10 cellular contexts compared by ENCODE assay signal in the genomic region with DNA sequence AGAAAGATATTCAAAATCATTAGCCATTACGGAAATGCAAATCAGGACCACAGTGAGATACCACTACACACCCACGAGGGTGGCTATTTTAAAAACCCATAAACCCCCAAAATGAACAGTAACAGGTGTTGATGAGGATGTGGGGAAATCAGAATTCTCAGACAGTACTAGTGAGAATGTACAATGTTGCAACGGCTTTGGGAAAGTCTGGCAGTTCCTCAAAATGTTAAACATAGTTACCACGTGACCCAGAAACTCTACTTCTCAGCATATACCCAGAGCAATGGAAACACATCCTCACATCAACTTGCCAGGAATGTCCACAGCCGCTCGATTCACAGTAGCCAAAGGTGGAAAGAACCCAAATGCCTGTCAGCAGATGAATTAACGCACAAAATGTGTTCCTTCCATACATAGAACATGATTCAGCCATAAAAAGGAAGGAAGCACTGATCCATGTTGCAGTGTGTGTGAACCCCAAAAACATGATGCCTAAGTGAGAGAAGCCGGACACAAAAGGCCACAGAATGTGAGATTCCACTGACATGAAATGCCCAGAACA. TPM values are rescaled to one million over a fixed set of nuclear protein-coding genes. Genes with fewer than 3 reads are reported as not detected.
DNase-seq lines count a peak whose midpoint lies in the region; ATAC-seq and TF ChIP-seq lines count a peak whose summit lies in the region.
"Had no signal": no experiment of that assay in that cellular context is flagged by ENCODE, and none has a peak within 500 bp of the region (broad histone marks: within the 10 kb centered on the region; RNA-seq: fewer than 3 reads in every experiment).

No MANE protein-coding gene starts in this region.

- no peak overlapping the region for H3K9ac ChIP-seq in PC-3 (ENCODE audit: low read length)

- H3K9me3 Mint-ChIP-seq in activated CD4-positive, alpha-beta memory T cell treated with anti-CD3 and anti-CD28 coated beads for 36 hours: no peaks in the 10 kb centered on the region

- TF ChIP-seq POLR2A in heart left ventricle (IDR thresholded peaks at IDR 0.05): no peak
- TF ChIP-seq POLR2A in sigmoid colon (IDR thresholded peaks at IDR 0.05): no peak

- no peaks in the 10 kb centered on the region for H4K20me1 ChIP-seq in PC-3 (ENCODE audit: low read length)

- no peak overlapping the region for H2AFZ ChIP-seq in PC-3 (ENCODE audit: low read length)

- WGBS in heart left ventricle, 4 donors: 40 to 51% (median 44%) methylated on average over 8 of the region's 8 CpGs
- WGBS in sigmoid colon, 2 donors: 23 to 49% methylated on average over 8 of the region's 8 CpGs

- no peak overlapping the region for H3K4me3 Mint-ChIP-seq in activated CD4-positive, alpha-beta memory T cell treated with anti-CD3 and anti-CD28 coated beads for 36 hours

- POLR2A ChIA-PET in PC-3 (lab: Charles Lee; ENCODE audit: unreplicated experiment): no interaction called here
- POLR2A ChIA-PET in activated CD4-positive, alpha-beta memory T cell treated with anti-CD3 and anti-CD28 coated beads for 36 hours (lab: Charles Lee): no interaction called here

- no peak overlapping the region for H3K4me3 ChIP-seq in heart left ventricle
- H3K4me3 ChIP-seq in left ventricle myocardium inferior: no peak overlapping the region
- H3K4me3 ChIP-seq in PC-3 (ENCODE audit: low read length): no peak overlapping the region
- no peak overlapping the region for H3K4me3 ChIP-seq in sigmoid colon
- H3K4me3 ChIP-seq: SJSA1 had no signal

- peaks cover 0 to 13% (median 0%) of the 10 kb centered on the region in 12 donors for H3K4me1 ChIP-seq in heart left ventricle
- H3K4me1 ChIP-seq in left ventricle myocardium inferior: no peaks in the 10 kb centered on the region
- H3K4me1 ChIP-seq in PC-3 (ENCODE audit: insufficient read depth, low read length): no peaks in the 10 kb centered on the region
- H3K4me1 ChIP-seq in sigmoid colon: peaks cover 0 to 7% (median 3%) of the 10 kb centered on the region in 4 donors
- H3K4me1 ChIP-seq: SJSA1 had no signal

- no peak for DNase-seq in heart left ventricle
- DNase-seq in left ventricle myocardium inferior: no peak
- no peak for DNase-seq in PC-3
- no peak for DNase-seq in activated CD4-positive, alpha-beta memory T cell treated with anti-CD3 and anti-CD28 coated beads for 36 hours
- DNase-seq in NCI-H2081 treated with DMSO at 0.1 percent for 48 hours (lab: John Stamatoyannopoulos, UW): no peak
- no peak for DNase-seq in sigmoid colon

- intact Hi-C loops in heart left ventricle (cut with DNase I) (no loop called here), left ventricle myocardium inferior (cut with micrococcal nuclease) (no loop called here), PC-3 (cut with micrococcal nuclease) (no loop called here), sigmoid colon (cut with DNase I) (no loop called here)
- intact Hi-C loops in activated CD4-positive, alpha-beta memory T cell treated with anti-CD3 and anti-CD28 coated beads for 36 hours (cut with micrococcal nuclease): no loop called here

- H3K79me2 ChIP-seq in PC-3 (ENCODE audit: low read length): no peaks in the 10 kb centered on the region

- BruUV-seq in PC-3 (replicated peaks; lab: Mats Ljungman, UMichigan): no TSS peak

- TF ChIP-seq CTCF in heart left ventricle (IDR thresholded peaks at IDR 0.05) (no peak), left ventricle myocardium inferior (IDR thresholded peaks at IDR 0.05; ENCODE audit: borderline replicate concordance) (no peak), PC-3 (conservative IDR thresholded peaks at IDR 0.05; ENCODE audit: low read depth, low read length) (no peak), sigmoid colon (IDR thresholded peaks at IDR 0.05) (no peak)

- no peak overlapping the region for H3K4me2 ChIP-seq in PC-3 (ENCODE audit: low read length)

- H3K9me3 ChIP-seq in heart left ventricle (no peaks in the 10 kb centered on the region), left ventricle myocardium inferior (replicated peaks) (no peaks in the 10 kb centered on the region), PC-3 (ENCODE audit: low read length) (no peaks in the 10 kb centered on the region), sigmoid colon (no peaks in the 10 kb centered on the region)
- H3K9me3 ChIP-seq: SJSA1 had no signal

- H3K27ac ChIP-seq in heart left ventricle (peak overlapping the region in 1 of 12 donors; percentile 32), left ventricle myocardium inferior (replicated peaks) (no peak overlapping the region), PC-3 (ENCODE audit: low read length) (no peak overlapping the region), sigmoid colon (peak overlapping the region in 1 of 4 donors; percentile 21)
- H3K27ac ChIP-seq: SJSA1 had no signal

- H3K36me3 ChIP-seq in heart left ventricle: no peaks in the 10 kb centered on the region
- no peaks in the 10 kb centered on the region for H3K36me3 ChIP-seq in left ventricle myocardium inferior
- no peaks in the 10 kb centered on the region for H3K36me3 ChIP-seq in PC-3 (ENCODE audit: low read depth, low read length)
- no peaks in the 10 kb centered on the region for H3K36me3 ChIP-seq in sigmoid colon
- H3K36me3 ChIP-seq: SJSA1 had no signal

- H3K36me3 Mint-ChIP-seq in activated CD4-positive, alpha-beta memory T cell treated with anti-CD3 and anti-CD28 coated beads for 36 hours: no peaks in the 10 kb centered on the region

- peaks cover 9% of the 10 kb centered on the region for H3K27me3 Mint-ChIP-seq in activated CD4-positive, alpha-beta memory T cell treated with anti-CD3 and anti-CD28 coated beads for 36 hours

- no peak for TF ChIP-seq EP300 in sigmoid colon (IDR thresholded peaks at IDR 0.05)

- no peaks in the 10 kb centered on the region for H3K9me2 ChIP-seq in PC-3 (replicated peaks; ENCODE audit: low read length)

- CTCF ChIA-PET in PC-3 (lab: Charles Lee): interaction anchor here (0.7 kb wide), 2 partner anchors 20 to 28 kb away, joined by 4 to 16 read pairs; no protein-coding TSS in a partner anchor
- CTCF ChIA-PET in activated CD4-positive, alpha-beta memory T cell treated with anti-CD3 and anti-CD28 coated beads for 36 hours (lab: Charles Lee): interaction anchor here (0.7 kb wide), 1 partner anchor 34 kb away, joined by 3 read pairs; no protein-coding TSS in a partner anchor

- H3K27ac Mint-ChIP-seq in activated CD4-positive, alpha-beta memory T cell treated with anti-CD3 and anti-CD28 coated beads for 36 hours: no peak overlapping the region

- H3K4me1 Mint-ChIP-seq in activated CD4-positive, alpha-beta memory T cell treated with anti-CD3 and anti-CD28 coated beads for 36 hours (ENCODE audit: low read depth): peaks cover 5% of the 10 kb centered on the region

- no peaks in the 10 kb centered on the region for H3F3A ChIP-seq in PC-3 (ENCODE audit: low read length, unreplicated experiment)

- ATAC-seq in heart left ventricle (peak; percentile 24 to 59 (median 42)), HG03565 (IDR thresholded peaks at IDR 0.05; ENCODE audit: unreplicated experiment) (peak; percentile 88), esophagus mucosa (peak; percentile 15), PC-3 (no peak)

- H3K27me3 ChIP-seq in heart left ventricle (no peaks in the 10 kb centered on the region), left ventricle myocardium inferior (ENCODE audit: low read depth) (peaks cover 3% of the 10 kb centered on the region), PC-3 (ENCODE audit: low read length) (no peaks in the 10 kb centered on the region), sigmoid colon (no peaks in the 10 kb centered on the region)
- H3K27me3 ChIP-seq: SJSA1 had no signal

RNA-seq across cellular contexts. Expression of a gene that starts 7.0 kb away (rescaled TPM):
- total RNA-seq in heart left ventricle: 10 to 100 TPM in 4 of 9 donors, 1 to 10 TPM in 5; 7.1 to 52.8 (median 9.5) TPM
- 10 to 100 TPM; 26.4 to 50.1 TPM for polyA plus RNA-seq in heart left ventricle
- total RNA-seq in left ventricle myocardium inferior: 36.9 TPM
- total RNA-seq in esophagus mucosa: 22.6 TPM
- total RNA-seq in PC-3 (2014; rRNA removed): not detected in 2 replicates
- total RNA-seq in activated CD4-positive, alpha-beta memory T cell treated with anti-CD3 and anti-CD28 coated beads for 36 hours: under 1 TPM in 1 of 2 experiments, not detected in 1; 0.14 TPM
- total RNA-seq in sigmoid colon: 10 to 100 TPM; 10.5 to 34.6 (median 19.7) TPM
- polyA plus RNA-seq in sigmoid colon: 10 to 100 TPM in 2 of 3 donors, 1 to 10 TPM in 1; 3.0 to 54.7 (median 13.2) TPM
- total RNA-seq: SJSA1 had no signal
- polyA plus RNA-seq: BJ had no signal

RNA-seq across cellular contexts. Expression of a gene that starts 23.9 kb away (rescaled TPM):
- total RNA-seq in heart left ventricle (under 1 TPM in 2 of 9 donors, not detected in 7; 0.37 to 0.53 TPM), left ventricle myocardium inferior (not detected), esophagus mucosa (not detected), PC-3 (2014; rRNA removed) (not detected in 2 replicates), sigmoid colon (1 to 10 TPM in 1 of 4 donors, not detected in 3; 4.4 TPM)
- polyA plus RNA-seq in heart left ventricle (under 1 TPM in 1 of 2 donors, not detected in 1; 0.23 TPM), sigmoid colon (under 1 TPM in 1 of 3 donors, not detected in 2; 0.35 TPM)
- total RNA-seq in activated CD4-positive, alpha-beta memory T cell treated with anti-CD3 and anti-CD28 coated beads for 36 hours: 1 to 10 TPM; 1.4 to 2.3 TPM
- total RNA-seq: SJSA1 had no signal
- polyA plus RNA-seq: BJ had no signal

RNA-seq across cellular contexts. Expression of a gene that starts 32.8 kb away (rescaled TPM):
- total RNA-seq in heart left ventricle (10 to 100 TPM in 7 of 9 donors, 1 to 10 TPM in 2; 6.3 to 20.1 (median 11.3) TPM), left ventricle myocardium inferior (10.8 TPM), esophagus mucosa (11.7 TPM), PC-3 (2014; rRNA removed) (86.0 and 109 TPM in 2 replicates), sigmoid colon (10 to 100 TPM in 3 of 4 donors, 1 to 10 TPM in 1; 4.6 to 22.2 (median 15.4) TPM)
- polyA plus RNA-seq in heart left ventricle (10 to 100 TPM in 1 of 2 donors, 1 to 10 TPM in 1; 8.9 to 13.0 TPM), sigmoid colon (10 to 100 TPM in 1 of 3 donors, 1 to 10 TPM in 2; 3.7 to 16.0 (median 4.8) TPM)
- total RNA-seq in activated CD4-positive, alpha-beta memory T cell treated with anti-CD3 and anti-CD28 coated beads for 36 hours: 10 to 100 TPM; 37.7 to 41.4 TPM

RNA-seq across cellular contexts. Expression of a gene that starts 35.3 kb away (rescaled TPM):
- total RNA-seq in heart left ventricle (100 to 1,000 TPM in 1 of 9 donors, 10 to 100 TPM in 8; 28.6 to 116 (median 49.4) TPM), left ventricle myocardium inferior (42.2 TPM), esophagus mucosa (2.8 TPM), PC-3 (2014; rRNA removed) (0.84 and 1.3 TPM in 2 replicates), sigmoid colon (100 to 1,000 TPM in 3 of 4 donors, 10 to 100 TPM in 1; 81.0 to 125 (median 111) TPM)
- polyA plus RNA-seq in heart left ventricle (10 to 100 TPM; 37.1 to 64.1 TPM), sigmoid colon (100 to 1,000 TPM in 1 of 3 donors, 10 to 100 TPM in 2; 37.8 to 127 (median 40.7) TPM)
- total RNA-seq in activated CD4-positive, alpha-beta memory T cell treated with anti-CD3 and anti-CD28 coated beads for 36 hours: 100 to 1,000 TPM; 156 to 164 TPM

RNA-seq across cellular contexts. Expression of a gene that starts 35.5 kb away (rescaled TPM):
- total RNA-seq in heart left ventricle: 10 to 100 TPM in 2 of 9 donors, 1 to 10 TPM in 7; 6.4 to 11.0 (median 7.9) TPM
- 1 to 10 TPM; 4.8 to 8.3 TPM for polyA plus RNA-seq in heart left ventricle
- 6.8 TPM for total RNA-seq in left ventricle myocardium inferior
- total RNA-seq in esophagus mucosa: 9.9 TPM
- 12.1 and 15.4 TPM in 2 replicates for total RNA-seq in PC-3 (2014; rRNA removed)
- total RNA-seq in activated CD4-positive, alpha-beta memory T cell treated with anti-CD3 and anti-CD28 coated beads for 36 hours: 1 to 10 TPM; 5.8 to 6.0 TPM
- 10 to 100 TPM in 1 of 4 donors, 1 to 10 TPM in 3; 2.0 to 10.5 (median 2.7) TPM for total RNA-seq in sigmoid colon
- 1 to 10 TPM in 2 of 3 donors, under 1 TPM in 1; 0.46 to 5.4 (median 1.2) TPM for polyA plus RNA-seq in sigmoid colon
